In the genomic region with DNA sequence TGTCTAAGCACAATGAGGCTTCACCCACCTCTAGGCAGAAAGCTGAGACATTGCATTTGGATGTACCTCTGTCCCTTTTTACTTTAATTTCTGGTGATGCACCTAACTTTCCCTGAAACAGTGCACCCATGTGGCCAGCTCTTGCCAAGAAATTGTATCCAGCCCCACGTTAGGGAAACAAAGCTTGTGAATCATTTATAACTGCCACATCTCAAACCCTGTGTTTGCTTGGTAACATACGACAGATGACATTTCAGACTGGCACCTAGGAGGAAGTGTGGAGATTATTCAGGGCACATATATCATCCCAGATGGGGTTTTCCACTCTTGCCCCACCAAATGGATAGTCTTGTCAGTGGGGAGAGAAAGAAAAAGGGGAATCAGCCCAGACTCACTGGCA, we compare ENCODE assay signal across 11 cellular contexts. TPM values are rescaled to one million over a fixed set of nuclear protein-coding genes. Genes with fewer than 3 reads are reported as not detected.
DNase-seq lines count a peak whose midpoint lies in the region; ATAC-seq and TF ChIP-seq lines count a peak whose summit lies in the region.
"Had no signal": no experiment of that assay in that cellular context is flagged by ENCODE, and none has a peak within 500 bp of the region (broad histone marks: within the 10 kb centered on the region; RNA-seq: fewer than 3 reads in every experiment).

No MANE protein-coding gene starts in this region.

- ATAC-seq in HG03108 (IDR thresholded peaks at IDR 0.05; ENCODE audit: unreplicated experiment) = no peak
- ATAC-seq in effector memory CD8-positive, alpha-beta T cell (replicated peaks) = no peak

- H3K36me3 ChIP-seq in BE2C = peaks cover 19% of the 10 kb centered on the region
- peaks cover 32% of the 10 kb centered on the region for H3K36me3 ChIP-seq in MG63

- peaks cover 3% of the 10 kb centered on the region; the same call in 1 of the 2 replicates for H3K4me1 ChIP-seq in BE2C

- peaks cover 49 to 61% of the 10 kb centered on the region in 2 donors for H3K4me1 Mint-ChIP-seq in effector memory CD8-positive, alpha-beta T cell (ENCODE audit: low read depth in 2 of 2)

- H3K4me3 ChIP-seq in BE2C (ENCODE audit: low read depth, low read length) = no peak overlapping the region
- no peak overlapping the region for H3K4me3 ChIP-seq in GM12875 (ENCODE audit: low read depth, low read length)
- H3K4me3 ChIP-seq in MG63 = no peak overlapping the region
- H3K4me3 ChIP-seq: PC-9 had no signal

- TF ChIP-seq CTCF in BE2C (IDR thresholded peaks at IDR 0.05; ENCODE audit: low read depth, low read length) (peak; percentile 36), GM12875 (IDR thresholded peaks at IDR 0.05; ENCODE audit: borderline replicate concordance, insufficient read depth, low read depth, low read length) (0 out of 2 replicates have a peak, but pooled peaks have one; percentile 10)

- H3K4me3 Mint-ChIP-seq in effector memory CD8-positive, alpha-beta T cell = no peak overlapping the region

- DNase-seq in BE2C = no peak
- DNase-seq in SK-MEL-5 (ENCODE audit: low read depth, low spot score) = peak; percentile 52
- DNase-seq in glomerular visceral epithelial cell (ENCODE audit: extremely low spot score) = peak; percentile 40
- DNase-seq in MG63 = no peak
- no peak for DNase-seq in NCI-H1694 (lab: John Stamatoyannopoulos, UW)
- no peak for DNase-seq in effector memory CD8-positive, alpha-beta T cell
- DNase-seq: glutamatergic neuron; stimulated activated naive CD4-positive, alpha-beta T cell treated with Interleukin-2 at 50 U/mL for 16 hours had no signal

- in situ Hi-C loops in SK-MEL-5 (cut with HindIII; ENCODE audit: low pct_unique_long_range_greater_than_20kb, low sequenced_read_pairs) = no loop called here

- H3K27me3 Mint-ChIP-seq in effector memory CD8-positive, alpha-beta T cell = no peaks in the 10 kb centered on the region

- H3K27me3 ChIP-seq in BE2C (no peaks in the 10 kb centered on the region), MG63 (no peaks in the 10 kb centered on the region)

- no peaks in the 10 kb centered on the region for H3K9me3 Mint-ChIP-seq in effector memory CD8-positive, alpha-beta T cell

- H3K9me3 ChIP-seq in BE2C (no peaks in the 10 kb centered on the region), MG63 (no peaks in the 10 kb centered on the region)

- no peak overlapping the region for H3K27ac Mint-ChIP-seq in effector memory CD8-positive, alpha-beta T cell

- H3K36me3 Mint-ChIP-seq in effector memory CD8-positive, alpha-beta T cell (ENCODE audit: insufficient read depth) = peaks cover 47% of the 10 kb centered on the region

RNA-seq across cellular contexts. Expression of gene CYB561D2, which starts 2.1 kb away (rescaled TPM):
- 56.7 TPM for polyA plus RNA-seq in BE2C (2012; ENCODE audit: insufficient read depth, insufficient read length, low read depth)
- 31.6 and 42.1 TPM in 2 replicates for total RNA-seq in SK-MEL-5 (2014; rRNA removed; shearing (Covaris generic))
- 39.0 and 41.2 TPM in 2 replicates for polyA plus RNA-seq in SK-MEL-5 (2015; cell fraction: cytosol; rRNA removed)
- polyA plus RNA-seq in SK-MEL-5 (2015; cell fraction: nucleus; rRNA removed) = 76.3 and 76.5 TPM in 2 replicates
- 21.9 and 35.5 TPM in 2 replicates for total RNA-seq in MG63 (2014; rRNA removed; shearing (Covaris generic); ENCODE audit: low replicate concordance)

RNA-seq across cellular contexts. Expression of gene NPRL2, which starts 2.2 kb away (rescaled TPM):
- polyA plus RNA-seq in BE2C (2012; ENCODE audit: insufficient read depth, insufficient read length, low read depth) = 82.1 TPM
- 21.9 and 24.3 TPM in 2 replicates for total RNA-seq in SK-MEL-5 (2014; rRNA removed; shearing (Covaris generic))
- 21.9 and 26.4 TPM in 2 replicates for polyA plus RNA-seq in SK-MEL-5 (2015; cell fraction: cytosol; rRNA removed)
- polyA plus RNA-seq in SK-MEL-5 (2015; cell fraction: nucleus; rRNA removed) = 121 and 125 TPM in 2 replicates
- total RNA-seq in MG63 (2014; rRNA removed; shearing (Covaris generic); ENCODE audit: low replicate concordance) = 14.3 and 16.0 TPM in 2 replicates

RNA-seq across cellular contexts. Expression of gene TMEM115, which starts 6.6 kb away (rescaled TPM):
- polyA plus RNA-seq in BE2C (2012; ENCODE audit: insufficient read depth, insufficient read length, low read depth) = 60.3 TPM
- 40.8 and 45.5 TPM in 2 replicates for total RNA-seq in SK-MEL-5 (2014; rRNA removed; shearing (Covaris generic))
- 64.6 and 70.6 TPM in 2 replicates for polyA plus RNA-seq in SK-MEL-5 (2015; cell fraction: cytosol; rRNA removed)
- polyA plus RNA-seq in SK-MEL-5 (2015; cell fraction: nucleus; rRNA removed) = 21.8 and 24.7 TPM in 2 replicates
- total RNA-seq in MG63 (2014; rRNA removed; shearing (Covaris generic); ENCODE audit: low replicate concordance) = 18.7 and 24.1 TPM in 2 replicates

RNA-seq across cellular contexts. Expression of gene ZMYND10, which starts 7.2 kb away (rescaled TPM):
- polyA plus RNA-seq in BE2C (2012; ENCODE audit: insufficient read depth, insufficient read length, low read depth) = 2.0 TPM
- 0.61 TPM in 1 of 2 replicates, not detected in the other for total RNA-seq in SK-MEL-5 (2014; rRNA removed; shearing (Covaris generic))
- 0.56 and 2.2 TPM in 2 replicates for polyA plus RNA-seq in SK-MEL-5 (2015; cell fraction: cytosol; rRNA removed)
- polyA plus RNA-seq in SK-MEL-5 (2015; cell fraction: nucleus; rRNA removed) = 0.23 and 2.5 TPM in 2 replicates
- 0.43 TPM in 1 of 2 replicates, not detected in the other for total RNA-seq in MG63 (2014; rRNA removed; shearing (Covaris generic); ENCODE audit: low replicate concordance)

RNA-seq across cellular contexts. Expression of gene RASSF1, which starts 12.1 kb away (rescaled TPM):
- 36.7 TPM for polyA plus RNA-seq in BE2C (2012; ENCODE audit: insufficient read depth, insufficient read length, low read depth)
- 8.3 and 9.3 TPM in 2 replicates for total RNA-seq in SK-MEL-5 (2014; rRNA removed; shearing (Covaris generic))
- 22.7 and 25.3 TPM in 2 replicates for polyA plus RNA-seq in SK-MEL-5 (2015; cell fraction: cytosol; rRNA removed)
- polyA plus RNA-seq in SK-MEL-5 (2015; cell fraction: nucleus; rRNA removed) = 24.1 and 42.7 TPM in 2 replicates
- 17.5 and 42.0 TPM in 2 replicates for total RNA-seq in MG63 (2014; rRNA removed; shearing (Covaris generic); ENCODE audit: low replicate concordance)

Comparison
In these comparisons a context has a peak if more than half of its experiments do, and no peak if none do; other contexts are left out.
1. DNase-seq: peak in SK-MEL-5 (single experiment) and glomerular visceral epithelial cell (single experiment); none in BE2C (single experiment), MG63 (single experiment), NCI-H1694 (single experiment) and effector memory CD8-positive, alpha-beta T cell (0 of 3).